ENCODE assay signal across 8 cellular contexts in the genomic region with DNA sequence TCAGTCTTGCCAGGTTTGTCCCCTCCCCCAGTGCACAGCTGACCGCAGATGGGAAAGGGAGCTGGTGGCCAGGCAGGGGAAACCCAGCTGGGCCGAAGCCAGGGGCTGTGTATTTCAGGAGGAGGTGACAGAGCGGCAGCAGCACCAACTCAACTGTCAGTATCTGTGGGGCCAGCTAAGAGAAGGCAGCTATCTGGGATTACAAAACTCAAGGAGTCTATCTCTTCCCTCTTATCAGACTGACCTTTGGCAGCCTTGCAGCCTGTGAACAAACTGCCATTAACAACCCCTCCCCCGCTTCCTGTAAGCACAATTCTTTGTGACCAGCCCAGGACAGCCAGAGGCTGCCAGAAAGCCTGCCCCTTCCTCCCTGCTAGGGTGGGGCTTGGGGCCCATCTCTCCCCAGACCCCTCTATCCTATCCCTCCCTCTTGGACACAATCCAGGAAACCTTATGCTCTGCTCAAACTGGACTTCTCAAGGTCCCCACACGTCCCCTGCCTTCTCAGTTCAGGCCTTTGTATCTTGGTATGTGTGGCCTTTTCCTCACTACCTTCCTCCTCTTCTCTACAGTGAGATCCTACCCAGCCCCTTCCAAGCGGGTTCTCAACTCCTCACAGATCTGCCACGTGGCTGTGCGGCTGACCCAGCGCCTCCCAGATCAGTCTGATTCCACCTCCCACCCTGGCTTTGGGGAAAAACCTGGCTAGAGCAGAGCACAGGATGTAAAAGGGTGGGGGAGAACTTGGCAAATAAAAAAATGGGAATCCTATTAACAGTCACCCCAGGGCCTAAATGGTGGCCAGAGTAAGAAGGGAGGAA. TPM values are rescaled to one million over a fixed set of nuclear protein-coding genes. Genes with fewer than 3 reads are reported as not detected.
A peak's percentile ranks its signal among the peaks of the same experiment; 100 is the strongest.
DNase-seq lines count a peak whose midpoint lies in the region; ATAC-seq, FAIRE-seq and TF ChIP-seq lines count a peak whose summit lies in the region.

No MANE protein-coding gene starts in this region.

- H4K20me1 ChIP-seq in GM12878 (ENCODE audit: control insufficient read depth, insufficient read depth) = no peaks in the 10 kb centered on the region

- BruUV-seq in GM12878 (replicated peaks; lab: Mats Ljungman, UMichigan) = TSS peak; percentile 97

- H3K36me3 ChIP-seq in GM12878 (ENCODE audit: control insufficient read depth in 2 of 2, insufficient read depth in 2 of 2, low read length in 1 of 2) (peaks cover 6 to 7% of the 10 kb centered on the region in 2 experiments; a peak in 3 of 4 replicates), iPS-15b (ENCODE audit: control insufficient read depth, insufficient read depth, low read length) (peaks cover 4% of the 10 kb centered on the region), sigmoid colon (peaks cover 0 to 6% (median 0%) of the 10 kb centered on the region in 4 donors)
- no peaks in the 10 kb centered on the region for H3K36me3 ChIP-seq in effector memory CD4-positive, alpha-beta T cell (ENCODE audit: control insufficient read depth, insufficient read depth, low read length)

- no peak overlapping the region for H2AFZ ChIP-seq in GM12878 (ENCODE audit: control insufficient read depth, low read depth, low read length)

- ATAC-seq in GM12878 = peak; percentile 36

- no peak for FAIRE-seq in GM12878 (lab: Jason Lieb, UNC)

- CTCF ChIA-PET in GM12878 (lab: Yijun Ruan, JAX) = interaction anchor here (0.6 to 1.8 kb wide), 9 partner anchors 9 to 49 kb away, joined by 3 to 17 read pairs (median 3); partner anchors contain the start of gene FCSK

- TF ChIP-seq EP300 in GM12878 (IDR thresholded peaks at IDR 0.05; ENCODE audit: borderline replicate concordance in 1 of 2, control insufficient read depth in 1 of 2, low read depth in 2 of 2, low read length in 2 of 2) = peak in 1 of 2 experiments; percentile 74; a peak in 2 of 4 replicates
- peak in 1 of 4 donors; percentile 53 for TF ChIP-seq EP300 in sigmoid colon (IDR thresholded peaks at IDR 0.05)

- intact Hi-C loops in GM12878 (cut with micrococcal nuclease; ENCODE audit: unreplicated experiment) (no loop called here), sigmoid colon (cut with DNase I) (no loop called here)

- H3K27me3 ChIP-seq in GM12878 (replicated peaks in 1 of 2; ENCODE audit: control insufficient read depth in 2 of 2, insufficient read depth in 2 of 2, low read length in 1 of 2) (no peaks in the 10 kb centered on the region), iPS-15b (ENCODE audit: control insufficient read depth, insufficient read depth, low read length) (no peaks in the 10 kb centered on the region), sigmoid colon (no peaks in the 10 kb centered on the region)
- no peaks in the 10 kb centered on the region for H3K27me3 ChIP-seq in effector memory CD4-positive, alpha-beta T cell (replicated peaks; ENCODE audit: control insufficient read depth, insufficient read depth, low read length, poor library complexity, severe bottlenecking)

- H3K9me3 ChIP-seq in GM12878 (replicated peaks; ENCODE audit: control insufficient read depth, insufficient read depth, low read length) = no peaks in the 10 kb centered on the region
- no peaks in the 10 kb centered on the region for H3K9me3 ChIP-seq in iPS-15b (ENCODE audit: control insufficient read depth, insufficient read depth, low read length)
- H3K9me3 ChIP-seq in sigmoid colon = no peaks in the 10 kb centered on the region
- H3K9me3 ChIP-seq in effector memory CD4-positive, alpha-beta T cell (ENCODE audit: control insufficient read depth, low read length) = no peaks in the 10 kb centered on the region

- H3K4me1 ChIP-seq in GM12878 (ENCODE audit: control insufficient read depth, insufficient read depth, low read length) = peaks cover 52% of the 10 kb centered on the region
- H3K4me1 ChIP-seq in iPS-15b (ENCODE audit: control insufficient read depth, insufficient read depth, low read length) = peaks cover 35% of the 10 kb centered on the region
- peaks cover 0 to 62% (median 58%) of the 10 kb centered on the region in 4 donors for H3K4me1 ChIP-seq in sigmoid colon
- peaks cover 26% of the 10 kb centered on the region for H3K4me1 ChIP-seq in effector memory CD4-positive, alpha-beta T cell (ENCODE audit: control insufficient read depth, insufficient read depth, low read length, poor library complexity, severe bottlenecking)

- peak; percentile 17; the same call in 1 of the 2 replicates for TF ChIP-seq RAD21 in GM12878 (IDR thresholded peaks at IDR 0.05; ENCODE audit: insufficient read depth, low read depth, low read length)

- H3K27ac ChIP-seq in GM12878 (ENCODE audit: control insufficient read depth, insufficient read depth) (peak overlapping the region; percentile 98), sigmoid colon (peak overlapping the region; percentile 57 to 82 (median 73))
- H3K27ac ChIP-seq in effector memory CD4-positive, alpha-beta T cell (ENCODE audit: insufficient read depth, low read length, poor library complexity, severe bottlenecking) = no peak overlapping the region

- H3K79me2 ChIP-seq in GM12878 (ENCODE audit: control insufficient read depth, insufficient read depth, low read length) = peaks cover 70% of the 10 kb centered on the region

- TF ChIP-seq CTCF in GM12878 (IDR thresholded peaks at IDR 0.05 in 2 of 3, conservative IDR thresholded peaks at IDR 0.05 in 1 of 3; ENCODE audit: control insufficient read depth in 2 of 3, extremely low read depth in 1 of 3, insufficient read depth in 1 of 3, low read depth in 3 of 3, low read length in 3 of 3) (no peak), sigmoid colon (IDR thresholded peaks at IDR 0.05) (no peak)

- H3K4me3 ChIP-seq in GM12878 (peak overlapping the region; percentile 67), iPS-15b (ENCODE audit: low read depth, low read length) (peak overlapping the region; percentile 21), sigmoid colon (no peak overlapping the region)
- no peak overlapping the region for H3K4me3 ChIP-seq in effector memory CD4-positive, alpha-beta T cell (ENCODE audit: insufficient read depth, low read depth, low read length, poor library complexity, severe bottlenecking)

- POLR2A ChIA-PET in GM12878 (lab: Charles Lee) = interaction anchor here (0.6 to 4.8 kb wide), 11 partner anchors 9 to 67 kb away, joined by 4 to 58 read pairs (median 4); partner anchors contain the start of genes FCSK and ST3GAL2

- TF ChIP-seq POLR2A in GM12878 (IDR thresholded peaks at IDR 0.05; ENCODE audit: low read depth, low read length) (peak; percentile 61), sigmoid colon (IDR thresholded peaks at IDR 0.05) (no peak)

- H3K9ac ChIP-seq in GM12878 (ENCODE audit: control insufficient read depth, insufficient read depth, low read length) = peak overlapping the region; percentile 68
- H3K9ac ChIP-seq in iPS-15b (ENCODE audit: low read depth, low read length) = peak overlapping the region; percentile 71

- H3K4me2 ChIP-seq in GM12878 (ENCODE audit: control insufficient read depth, insufficient read depth) = peak overlapping the region; percentile 95

- under 1% methylated on average over 9 of the region's 9 CpGs for WGBS in GM12878 (ENCODE audit: insufficient coverage, insufficient replicate concordance, low lambda C conversion rate, missing lambda C conversion rate)
- 4 to 26% methylated on average over 9 of the region's 9 CpGs for WGBS in sigmoid colon, 2 donors

- DNase-seq in NCI-H526 (lab: John Stamatoyannopoulos, UW) (peak; percentile 20 to 45), NCI-H526 treated with DMSO at 0.1 percent for 48 hours (lab: John Stamatoyannopoulos, UW) (no peak), HK-2 (ENCODE audit: unreplicated experiment) (peak; percentile 97), SHP77 (lab: John Stamatoyannopoulos, UW) (peak; percentile 88 to 90), GM12878 (ENCODE audit: low read depth, low spot score) (peak; percentile 79), sigmoid colon (peak; percentile 94)
- DNase-seq in effector memory CD4-positive, alpha-beta T cell = no peak

- RAD21 ChIA-PET in GM12878 (lab: Charles Lee; ENCODE audit: unreplicated experiment) = interaction anchor here (0.7 to 2.8 kb wide), 14 partner anchors 9 to 1056 kb away, joined by 3 to 32 read pairs (median 6); partner anchors contain the start of gene FCSK

- SMC1A ChIA-PET in GM12878 (lab: Charles Lee; ENCODE audit: uncharacterized antibody, unreplicated experiment) = interaction anchor here (0.8 to 3.9 kb wide), 16 partner anchors 9 to 80 kb away, joined by 3 to 23 read pairs (median 4); partner anchors contain the start of gene ST3GAL2

- in situ Hi-C loops in GM12878 (cut with MboI) = no loop called here

RNA-seq across cellular contexts. Expression of gene ST3GAL2, which starts 10.5 kb away (rescaled TPM):
- total RNA-seq in GM12878 (2013; cell fraction: nucleolus; rRNA removed) = 143 and 167 TPM in 2 replicates
- 40.2 and 43.7 TPM in 2 replicates for total RNA-seq in GM12878 (2014; rRNA removed)
- 22.7 and 28.4 TPM in 2 replicates for total RNA-seq in GM12878 (2014; rRNA removed; fragmentation: Illumina TruSeq; extraction: Trizol)
- 61.7 and 66.7 TPM in 2 replicates for total RNA-seq in GM12878 (2021)
- 8.7 TPM for polyA plus RNA-seq in GM12878 (2011; ENCODE audit: low read depth)
- polyA plus RNA-seq in GM12878 (2011; rRNA removed) = 20.7 and 29.7 TPM in 2 replicates
- polyA plus RNA-seq in GM12878 (2011; cell fraction: cytosol; rRNA removed) = 35.3 and 44.9 TPM in 2 replicates
- polyA plus RNA-seq in GM12878 (2011; cell fraction: nucleus; rRNA removed) = 23.2 and 29.6 TPM in 2 replicates
- polyA plus RNA-seq in GM12878 (2012) = 35.0 and 38.4 TPM in 2 replicates
- polyA plus RNA-seq in GM12878 (2014; fragmentation: Illumina TruSeq; extraction: Trizol) = 4.9 and 15.5 TPM in 2 replicates
- 1 to 10 TPM in 1 of 2 experiments, under 1 TPM in 1; 0.95 to 1.4 TPM for polyA plus RNA-seq in GM12878 (2014; fragmentation: Nextera tagmentation; extraction: Ambion mirVana)
- 39.5 and 49.8 TPM in 2 replicates for polyA plus RNA-seq in GM12878 (2014; rRNA removed)
- 10 to 100 TPM; 10.5 to 23.4 TPM for polyA plus RNA-seq in GM12878 (2016; fragmentation: Nextera tagmentation; extraction: Ambion mirVana)
- polyA minus RNA-seq in GM12878 (2011; rRNA and poly(A)+ RNA removed) = 68.2 and 127 TPM in 2 replicates
- polyA minus RNA-seq in GM12878 (2011; cell fraction: cytosol; rRNA and poly(A)+ RNA removed) = 39.0 and 49.5 TPM in 2 replicates
- polyA minus RNA-seq in GM12878 (2011; cell fraction: nucleus; rRNA and poly(A)+ RNA removed) = 38.8 and 58.4 TPM in 2 replicates
- 10 to 100 TPM; 14.0 to 21.3 (median 16.6) TPM for total RNA-seq in sigmoid colon
- 10 to 100 TPM in 1 of 3 donors, 1 to 10 TPM in 2; 2.3 to 10.2 (median 2.4) TPM for polyA plus RNA-seq in sigmoid colon

RNA-seq across cellular contexts. Expression of gene FCSK, which starts 26.0 kb away (rescaled TPM):
- 54.6 and 60.5 TPM in 2 replicates for total RNA-seq in GM12878 (2013; cell fraction: nucleolus; rRNA removed)
- total RNA-seq in GM12878 (2014; rRNA removed) (12.9 and 13.5 TPM in 2 replicates), GM12878 (2014; rRNA removed; fragmentation: Illumina TruSeq; extraction: Trizol) (5.0 and 5.4 TPM in 2 replicates), GM12878 (2021) (17.6 and 18.7 TPM in 2 replicates), sigmoid colon (10 to 100 TPM in 3 of 4 donors, 1 to 10 TPM in 1; 7.8 to 13.3 (median 12.2) TPM)
- 6.8 TPM for polyA plus RNA-seq in GM12878 (2011; ENCODE audit: low read depth)
- polyA plus RNA-seq in GM12878 (2011; rRNA removed) (5.1 and 9.5 TPM in 2 replicates), GM12878 (2014; fragmentation: Illumina TruSeq; extraction: Trizol) (2.8 and 6.2 TPM in 2 replicates), GM12878 (2014; fragmentation: Nextera tagmentation; extraction: Ambion mirVana) (1 to 10 TPM in 1 of 2 experiments, under 1 TPM in 1; 0.60 to 1.5 TPM), GM12878 (2014; rRNA removed) (13.6 and 15.7 TPM in 2 replicates), GM12878 (2016; fragmentation: Nextera tagmentation; extraction: Ambion mirVana) (1 to 10 TPM; 5.8 to 8.5 TPM), sigmoid colon (10 to 100 TPM in 2 of 3 donors, 1 to 10 TPM in 1; 7.6 to 19.1 (median 14.4) TPM)
- polyA plus RNA-seq in GM12878 (2011; cell fraction: cytosol; rRNA removed) = 9.9 and 11.6 TPM in 2 replicates
- polyA plus RNA-seq in GM12878 (2011; cell fraction: nucleus; rRNA removed) = 60.0 and 67.4 TPM in 2 replicates
- 8.0 and 8.3 TPM in 2 replicates for polyA plus RNA-seq in GM12878 (2012)
- polyA minus RNA-seq in GM12878 (2011; rRNA and poly(A)+ RNA removed) = 5.4 and 12.7 TPM in 2 replicates
- polyA minus RNA-seq in GM12878 (2011; cell fraction: cytosol; rRNA and poly(A)+ RNA removed) = 4.7 and 6.3 TPM in 2 replicates
- polyA minus RNA-seq in GM12878 (2011; cell fraction: nucleus; rRNA and poly(A)+ RNA removed) = 12.7 and 17.6 TPM in 2 replicates

Comparison
In these comparisons a context has a peak if more than half of its experiments do, and no peak if none do; other contexts are left out.
1. DNase-seq: peak in NCI-H526 (2 of 2), HK-2 (single experiment), SHP77 (2 of 2), GM12878 (single experiment) and sigmoid colon (single experiment); none in NCI-H526 treated with DMSO at 0.1 percent for 48 hours (single experiment) and effector memory CD4-positive, alpha-beta T cell (0 of 3).
2. H3K4me3 ChIP-seq: peak in GM12878 (single experiment) and iPS-15b (single experiment); none in sigmoid colon (0 of 4) and effector memory CD4-positive, alpha-beta T cell (single experiment).